1 cellular context compared by ENCODE assay signal in the genomic region with DNA sequence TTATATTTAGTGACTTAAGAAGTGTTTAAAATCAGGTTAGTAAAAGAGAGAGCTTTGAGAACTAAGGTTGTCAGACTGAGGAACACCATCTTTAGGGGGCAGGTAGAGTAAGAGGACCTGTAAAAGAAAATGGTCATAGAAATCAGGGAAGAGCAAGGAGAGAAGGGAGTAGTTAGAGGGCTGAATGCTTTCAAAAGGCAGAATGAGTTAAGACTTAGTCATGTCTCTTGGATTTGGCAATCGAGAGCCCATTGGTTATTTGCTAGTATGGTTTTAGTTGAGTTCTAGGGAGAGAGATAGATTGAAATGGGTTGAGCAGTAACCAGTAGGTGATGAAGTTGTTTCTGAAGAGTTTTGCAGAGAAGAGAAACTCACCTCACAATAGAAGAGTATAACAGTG.
TF ChIP-seq lines count a peak whose summit lies in the region.

No MANE protein-coding gene starts in this region.

TF ChIP-seq in GM12878, 131 proteins besides CTCF, POLR2A, EP300 and RAD21 (continued from another document):
- TF ChIP-seq, protein P1, sequence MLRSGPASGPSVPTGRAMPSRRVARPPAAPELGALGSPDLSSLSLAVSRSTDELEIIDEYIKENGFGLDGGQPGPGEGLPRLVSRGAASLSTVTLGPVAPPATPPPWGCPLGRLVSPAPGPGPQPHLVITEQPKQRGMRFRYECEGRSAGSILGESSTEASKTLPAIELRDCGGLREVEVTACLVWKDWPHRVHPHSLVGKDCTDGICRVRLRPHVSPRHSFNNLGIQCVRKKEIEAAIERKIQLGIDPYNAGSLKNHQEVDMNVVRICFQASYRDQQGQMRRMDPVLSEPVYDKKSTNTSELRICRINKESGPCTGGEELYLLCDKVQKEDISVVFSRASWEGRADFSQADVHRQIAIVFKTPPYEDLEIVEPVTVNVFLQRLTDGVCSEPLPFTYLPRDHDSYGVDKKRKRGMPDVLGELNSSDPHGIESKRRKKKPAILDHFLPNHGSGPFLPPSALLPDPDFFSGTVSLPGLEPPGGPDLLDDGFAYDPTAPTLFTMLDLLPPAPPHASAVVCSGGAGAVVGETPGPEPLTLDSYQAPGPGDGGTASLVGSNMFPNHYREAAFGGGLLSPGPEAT (IDR thresholded peaks at IDR 0.05; ENCODE audit: low read depth) = no peak
- TF ChIP-seq SPI1 (IDR thresholded peaks at IDR 0.05; ENCODE audit: borderline replicate concordance, insufficient read depth, low read depth, low read length) = no peak
- TF ChIP-seq ZNF217 (IDR thresholded peaks at IDR 0.05) = no peak
- TF ChIP-seq POU2F2 (IDR thresholded peaks at IDR 0.05; ENCODE audit: borderline replicate concordance, low read depth, low read length) = no peak
- TF ChIP-seq ASH2L (IDR thresholded peaks at IDR 0.05; ENCODE audit: borderline replicate concordance, low read depth) = no peak
- no peak for TF ChIP-seq ATF7 (IDR thresholded peaks at IDR 0.05; ENCODE audit: low read depth)
- TF ChIP-seq, protein P2, sequence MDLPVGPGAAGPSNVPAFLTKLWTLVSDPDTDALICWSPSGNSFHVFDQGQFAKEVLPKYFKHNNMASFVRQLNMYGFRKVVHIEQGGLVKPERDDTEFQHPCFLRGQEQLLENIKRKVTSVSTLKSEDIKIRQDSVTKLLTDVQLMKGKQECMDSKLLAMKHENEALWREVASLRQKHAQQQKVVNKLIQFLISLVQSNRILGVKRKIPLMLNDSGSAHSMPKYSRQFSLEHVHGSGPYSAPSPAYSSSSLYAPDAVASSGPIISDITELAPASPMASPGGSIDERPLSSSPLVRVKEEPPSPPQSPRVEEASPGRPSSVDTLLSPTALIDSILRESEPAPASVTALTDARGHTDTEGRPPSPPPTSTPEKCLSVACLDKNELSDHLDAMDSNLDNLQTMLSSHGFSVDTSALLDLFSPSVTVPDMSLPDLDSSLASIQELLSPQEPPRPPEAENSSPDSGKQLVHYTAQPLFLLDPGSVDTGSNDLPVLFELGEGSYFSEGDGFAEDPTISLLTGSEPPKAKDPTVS (IDR thresholded peaks at IDR 0.05; ENCODE audit: low read depth, low read length) = no peak
- no peak for TF ChIP-seq IRF4 (IDR thresholded peaks at IDR 0.05; ENCODE audit: low read depth, low read length)
- TF ChIP-seq CBX5 (IDR thresholded peaks at IDR 0.05; ENCODE audit: low read depth) = no peak
- no peak for TF ChIP-seq TBL1XR1 (IDR thresholded peaks at IDR 0.05; ENCODE audit: low read depth, low read length)
- no peak for TF ChIP-seq POLR2AphosphoS5 (IDR thresholded peaks at IDR 0.05; ENCODE audit: low read length)
